ENCODE assay signal across 1 cellular context in genomic region chr14:64504310-64504896, GRCh38.
TF ChIP-seq lines count a peak whose summit lies in the region.

TSS of gene ZBTB1 (plus strand) at chr14:64504770. CDS start at chr14:64521505, 16,735 bp downstream.

TF ChIP-seq in K562, 482 proteins besides CTCF, POLR2A, EP300 and RAD21 (continued from another document):
- TF ChIP-seq ZBTB7A (IDR thresholded peaks at IDR 0.05; ENCODE audit: borderline replicate concordance, control insufficient read depth, low read depth, low read length) (0 out of 2 replicates have a peak, but pooled peaks have one; percentile 26), MAX (CRISPR knock-in tag; IDR thresholded peaks at IDR 0.05) (no peak), RAD51 (IDR thresholded peaks at IDR 0.05; ENCODE audit: borderline replicate concordance, low read depth) (no peak), E2F6 (IDR thresholded peaks at IDR 0.05; ENCODE audit: borderline replicate concordance in 1 of 2, extremely low read depth in 1 of 2, insufficient read depth in 1 of 2, insufficient read length in 1 of 2, low read depth in 1 of 2, low read length in 1 of 2, poor library complexity in 1 of 2, severe bottlenecking in 1 of 2) (peak in 1 of 2 experiments; percentile 67), BACH1 (tag; IDR thresholded peaks at IDR 0.05) (no peak), TARDBP (IDR thresholded peaks at IDR 0.05) (0 out of 2 replicates have a peak, but pooled peaks have one; percentile 7), ZNF316 (IDR thresholded peaks at IDR 0.05) (no peak), YY1 (IDR thresholded peaks at IDR 0.05; ENCODE audit: borderline replicate concordance in 1 of 3, control insufficient read depth in 1 of 3, extremely low read depth in 1 of 3, insufficient read depth in 3 of 3, insufficient read length in 1 of 3, insufficient replicate concordance in 2 of 3, low read depth in 1 of 3, low read length in 2 of 3) (peak in 1 of 3 experiments; percentile 38), ZNF146 (CRISPR knock-in tag; IDR thresholded peaks at IDR 0.05; ENCODE audit: unreplicated experiment) (no peak), IRF1 (CRISPR knock-in tag; IDR thresholded peaks at IDR 0.05; ENCODE audit: borderline replicate concordance) (no peak), ATF3 (IDR thresholded peaks at IDR 0.05) (no peak), ATF3 (CRISPR knock-in tag; conservative IDR thresholded peaks at IDR 0.05) (no peak), GTF2B (IDR thresholded peaks at IDR 0.05; ENCODE audit: extremely low read depth, insufficient read length) (peak; percentile 10), TFE3 (CRISPR knock-in tag; IDR thresholded peaks at IDR 0.05) (no peak), CHD1 (IDR thresholded peaks at IDR 0.05; ENCODE audit: low read length) (peak; percentile 52), SPI1 (IDR thresholded peaks at IDR 0.05; ENCODE audit: borderline replicate concordance, low read depth, low read length) (0 out of 2 replicates have a peak, but pooled peaks have one; percentile 6), HNRNPL (IDR thresholded peaks at IDR 0.05; ENCODE audit: low read depth, low read length) (peak; percentile 83), DACH1 (IDR thresholded peaks at IDR 0.05; ENCODE audit: partially characterized antibody) (peak; percentile 15), SIN3A (IDR thresholded peaks at IDR 0.05; ENCODE audit: borderline replicate concordance in 2 of 2, control insufficient read depth in 1 of 2, low read depth in 2 of 2, low read length in 2 of 2) (0 out of 4 replicates have a peak, but pooled peaks of 1 of the 2 experiments have one; percentile 37), MGA (IDR thresholded peaks at IDR 0.05) (0 out of 2 replicates have a peak, but pooled peaks have one; percentile 1), ATF7 (IDR thresholded peaks at IDR 0.05) (peak; percentile 50), CREB1 (IDR thresholded peaks at IDR 0.05) (0 out of 2 replicates have a peak, but pooled peaks have one; percentile 8), CREB1 (CRISPR knock-in tag; IDR thresholded peaks at IDR 0.05) (no peak), ELF2 (CRISPR knock-in tag; IDR thresholded peaks at IDR 0.05) (0 out of 2 replicates have a peak, but pooled peaks have one; percentile 14), FIP1L1 (IDR thresholded peaks at IDR 0.05; ENCODE audit: low read depth, low read length, poor library complexity, severe bottlenecking) (peak; percentile 45), ELF1 (tag; IDR thresholded peaks at IDR 0.05) (peak; percentile 36; the same call in 1 of the 2 replicates), KDM5B (IDR thresholded peaks at IDR 0.05; ENCODE audit: insufficient replicate concordance, low read depth, low read length) (peak; percentile 29), ZBTB17 (CRISPR knock-in tag; IDR thresholded peaks at IDR 0.05) (peak; percentile 76; the same call in 1 of the 2 replicates), MAZ (CRISPR knock-in tag; conservative IDR thresholded peaks at IDR 0.05 in 1 of 2, IDR thresholded peaks at IDR 0.05 in 1 of 2) (peak in 1 of 2 experiments; percentile 18; a peak in 1 of 4 replicates), POLR2H (tag; IDR thresholded peaks at IDR 0.05; ENCODE audit: low read depth) (peak; percentile 58), NCOA4 (IDR thresholded peaks at IDR 0.05; ENCODE audit: partially characterized antibody) (no peak), GABPA (tag; conservative IDR thresholded peaks at IDR 0.05; ENCODE audit: low read depth) (peak; percentile 54; the same call in 1 of the 2 replicates), HMGXB4 (CRISPR knock-in tag; IDR thresholded peaks at IDR 0.05) (0 out of 2 replicates have a peak, but pooled peaks have one; percentile 26)
TF ChIP-seq in K562: peak in this region for 50.
